Comparison of ENCODE assay signal across 19 cellular contexts in the genomic region with DNA sequence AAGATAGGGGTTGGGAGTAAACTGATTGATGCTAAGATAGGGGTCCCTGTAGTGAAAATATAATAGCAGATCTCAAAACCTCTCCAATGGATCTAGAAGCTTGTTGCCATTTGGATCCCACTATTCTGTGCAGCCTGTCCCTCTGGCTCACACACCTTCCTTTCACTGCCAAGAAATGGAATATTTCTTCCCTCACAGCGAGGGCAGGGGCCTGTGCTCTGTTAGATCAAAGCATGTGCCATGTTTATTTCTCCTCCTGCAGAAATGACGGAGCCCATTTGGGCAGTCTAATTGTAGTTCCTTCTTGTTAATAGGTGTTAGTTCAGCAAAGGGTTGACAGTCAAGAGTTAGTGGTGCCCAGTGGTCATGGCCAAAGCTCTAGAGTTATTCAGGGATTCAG.
"Had no signal": no experiment of that assay in that cellular context is flagged by ENCODE, and none has a peak within 500 bp of the region (broad histone marks: within the 10 kb centered on the region; RNA-seq: fewer than 3 reads in every experiment).

No MANE protein-coding gene starts in this region.

- H3K4me3 Mint-ChIP-seq: activated CD4-positive, alpha-beta T cell treated with anti-CD3 and anti-CD28 coated beads, Interleukin-2, amount 10 ng/mL, durations not matched to agents 24 days and 14 days; activated CD8-positive, alpha-beta T cell treated with anti-CD3 and anti-CD28 coated beads for 36 hours; activated T-cell treated with anti-CD3 and anti-CD28 coated beads, Interleukin-2, amount 50 U/mL, for 24 hours; central memory CD8-positive, alpha-beta T cell; dendritic cell treated with granulocyte-macrophage colony-stimulating factor and Interleukin-4, amounts not matched to agents 40 ng/mL and 50 ng/mL, for 4 days; naive thymus-derived CD4-positive, alpha-beta T cell; stimulated activated naive B cell treated with anti-CD40 and anti-IgM and Interleukin-4, amounts not matched to agents 10 μg/mL and 1 μg/mL and 100 μg/mL, for 72 hours; T-cell had no signal

- H3K27ac Mint-ChIP-seq: activated CD4-positive, alpha-beta T cell treated with anti-CD3 and anti-CD28 coated beads, Interleukin-2, amount 10 ng/mL, durations not matched to agents 24 days and 14 days; activated CD8-positive, alpha-beta T cell treated with anti-CD3 and anti-CD28 coated beads for 36 hours; activated T-cell treated with anti-CD3 and anti-CD28 coated beads, Interleukin-2, amount 50 U/mL, for 24 hours; activated T-helper 2 cell treated with anti-CD3 and anti-CD28 coated beads, Interferon-gamma antibody, Interleukin-2, Interleukin-4, amounts not matched to agents 10 μg/mL and 5 μg/mL and 100 μg/mL, durations not matched to agents 14 hours and 24 hours and 36 hours; dendritic cell treated with granulocyte-macrophage colony-stimulating factor and Interleukin-4, amounts not matched to agents 40 ng/mL and 50 ng/mL, for 4 days; naive thymus-derived CD4-positive, alpha-beta T cell; stimulated activated naive B cell treated with anti-CD40 and anti-IgM and Interleukin-4, amounts not matched to agents 10 μg/mL and 1 μg/mL and 100 μg/mL, for 72 hours; T-cell had no signal

- DNase-seq: activated CD4-positive, alpha-beta T cell treated with anti-CD3 and anti-CD28 coated beads, Interleukin-2, amount 10 ng/mL, durations not matched to agents 24 days and 14 days; activated CD8-positive, alpha-beta T cell treated with anti-CD3 and anti-CD28 coated beads for 36 hours; activated naive CD4-positive, alpha-beta T cell treated with Interleukin-2 at 50 U/mL for 16 hours; activated T-cell treated with anti-CD3 and anti-CD28 coated beads, Interleukin-2, amount 50 U/mL, for 24 hours; body of pancreas; effector CD8-positive, alpha-beta T cell; gastrocnemius medialis; head of caudate nucleus; mesenchymal stem cell; naive thymus-derived CD4-positive, alpha-beta T cell; pancreas; stimulated activated naive B cell treated with anti-CD40 and anti-IgM and Interleukin-4, amounts not matched to agents 10 μg/mL and 1 μg/mL and 100 μg/mL, for 72 hours; T-cell; T-helper 9 cell; upper lobe of right lung had no signal

- H3K9me3 Mint-ChIP-seq: activated CD4-positive, alpha-beta T cell treated with anti-CD3 and anti-CD28 coated beads, Interleukin-2, amount 10 ng/mL, durations not matched to agents 24 days and 14 days; activated CD8-positive, alpha-beta T cell treated with anti-CD3 and anti-CD28 coated beads for 36 hours; activated T-cell treated with anti-CD3 and anti-CD28 coated beads, Interleukin-2, amount 50 U/mL, for 24 hours; activated T-helper 2 cell treated with anti-CD3 and anti-CD28 coated beads, Interferon-gamma antibody, Interleukin-2, Interleukin-4, amounts not matched to agents 10 μg/mL and 5 μg/mL and 100 μg/mL, durations not matched to agents 14 hours and 24 hours and 36 hours; central memory CD8-positive, alpha-beta T cell; dendritic cell treated with granulocyte-macrophage colony-stimulating factor and Interleukin-4, amounts not matched to agents 40 ng/mL and 50 ng/mL, for 4 days; naive thymus-derived CD4-positive, alpha-beta T cell; T-cell had no signal

- ATAC-seq: activated CD8-positive, alpha-beta T cell treated with anti-CD3 and anti-CD28 coated beads for 36 hours; body of pancreas; esophagus mucosa; gastrocnemius medialis; naive thymus-derived CD4-positive, alpha-beta T cell; pancreas; stimulated activated naive B cell treated with anti-CD40 and anti-IgM and Interleukin-4, amounts not matched to agents 10 μg/mL and 1 μg/mL and 100 μg/mL, for 72 hours; T-cell; upper lobe of right lung had no signal

- H3K36me3 Mint-ChIP-seq: naive thymus-derived CD4-positive, alpha-beta T cell; stimulated activated naive B cell treated with anti-CD40 and anti-IgM and Interleukin-4, amounts not matched to agents 10 μg/mL and 1 μg/mL and 100 μg/mL, for 72 hours; T-cell had no signal

- H3K27me3 Mint-ChIP-seq: activated CD4-positive, alpha-beta T cell treated with anti-CD3 and anti-CD28 coated beads, Interleukin-2, amount 10 ng/mL, durations not matched to agents 24 days and 14 days; activated CD8-positive, alpha-beta T cell treated with anti-CD3 and anti-CD28 coated beads for 36 hours; dendritic cell treated with granulocyte-macrophage colony-stimulating factor and Interleukin-4, amounts not matched to agents 40 ng/mL and 50 ng/mL, for 4 days; naive thymus-derived CD4-positive, alpha-beta T cell; stimulated activated naive B cell treated with anti-CD40 and anti-IgM and Interleukin-4, amounts not matched to agents 10 μg/mL and 1 μg/mL and 100 μg/mL, for 72 hours had no signal

- H3K4me1 Mint-ChIP-seq: central memory CD8-positive, alpha-beta T cell; stimulated activated naive B cell treated with anti-CD40 and anti-IgM and Interleukin-4, amounts not matched to agents 10 μg/mL and 1 μg/mL and 100 μg/mL, for 72 hours; T-cell had no signal
